Comparison of ENCODE assay signal across 28 cellular contexts in genomic region chr22:50701428-50702154, GRCh38. TPM values are rescaled to one million over a fixed set of nuclear protein-coding genes. Genes with fewer than 3 reads are reported as not detected.
DNase-seq lines count a peak whose midpoint lies in the region; ATAC-seq and TF ChIP-seq lines count a peak whose summit lies in the region.
"Had no signal": no experiment of that assay in that cellular context is flagged by ENCODE, and none has a peak within 500 bp of the region (broad histone marks: within the 10 kb centered on the region; RNA-seq: fewer than 3 reads in every experiment).

No MANE protein-coding gene starts in this region.

- no peak for TF ChIP-seq POLR2A in heart left ventricle (IDR thresholded peaks at IDR 0.05)

- intact Hi-C loops in heart left ventricle (cut with DNase I), result loop anchor here in 2 of 10 donors (5.0 kb wide), 1 partner anchor 74 kb away; the partner anchor contains the start of gene ARSA (in 2 of the 2)
- intact Hi-C loops in Right ventricle myocardium superior (cut with DNase I), result no loop called here
- intact Hi-C loops in lower lobe of right lung (cut with DNase I), result no loop called here

- no peak overlapping the region for H3K4me3 ChIP-seq in heart left ventricle
- H3K4me3 ChIP-seq in lower lobe of right lung, result no peak overlapping the region
- H3K4me3 ChIP-seq: thoracic aorta had no signal

- peaks cover 2% of the 10 kb centered on the region for H3K36me3 Mint-ChIP-seq in chondrocyte (ENCODE audit: low read depth)
- H3K36me3 Mint-ChIP-seq: activated naive CD8-positive, alpha-beta T cell had no signal

- no peak for TF ChIP-seq CTCF in heart left ventricle (IDR thresholded peaks at IDR 0.05)
- no peak for TF ChIP-seq CTCF in chondrocyte (IDR thresholded peaks at IDR 0.05)
- no peak for TF ChIP-seq CTCF in lower lobe of right lung (IDR thresholded peaks at IDR 0.05)

- no peak overlapping the region for H3K27ac Mint-ChIP-seq in chondrocyte (ENCODE audit: unreplicated experiment)
- H3K27ac Mint-ChIP-seq: activated naive CD8-positive, alpha-beta T cell; activated T-helper 1 cell treated with anti-CD3 and anti-CD28 coated beads, Interleukin-12 subunit alpha, Interleukin-12 subunit beta, Interleukin-2, Interleukin-4 antibody, amounts not matched to agents 30 ng/mL and 10 ng/mL and 1 ng/mL, durations not matched to agents 14 hours and 24 hours and 36 hours; H9; progenitor cell of endocrine pancreas had no signal

- H3K9me3 ChIP-seq in heart left ventricle (no peaks in the 10 kb centered on the region), lower lobe of right lung (no peaks in the 10 kb centered on the region)
- H3K9me3 ChIP-seq: Caco-2, thoracic aorta had no signal

- H3K4me1 Mint-ChIP-seq in chondrocyte (ENCODE audit: low read depth), result peaks cover 8% of the 10 kb centered on the region

- peaks cover 0 to 51% (median 31%) of the 10 kb centered on the region in 9 donors for H3K36me3 ChIP-seq in heart left ventricle
- peaks cover 14% of the 10 kb centered on the region for H3K36me3 ChIP-seq in lower lobe of right lung
- H3K36me3 ChIP-seq: thoracic aorta had no signal

- no peaks in the 10 kb centered on the region for H3K9me3 Mint-ChIP-seq in chondrocyte (ENCODE audit: low read depth)
- H3K9me3 Mint-ChIP-seq: activated T-helper 1 cell treated with anti-CD3 and anti-CD28 coated beads, Interleukin-12 subunit alpha, Interleukin-12 subunit beta, Interleukin-2, Interleukin-4 antibody, amounts not matched to agents 30 ng/mL and 10 ng/mL and 1 ng/mL, durations not matched to agents 14 hours and 24 hours and 36 hours; H9 had no signal

- DNase-seq in heart left ventricle (peak in 3 of 5 donors; percentile 10 to 42 (median 18)), Right ventricle myocardium superior (no peak), chondrocyte (ENCODE audit: low spot score) (peak; percentile 42), lower lobe of right lung (peak; percentile 11), AG08396 (ENCODE audit: low spot score) (no peak)
- no peak for DNase-seq in activated CD4-positive, alpha-beta T cell treated with anti-CD3 and anti-CD28 coated beads, Interleukin-2, amount 50 U/mL, for 4 hours
- DNase-seq in stimulated activated CD4-positive, alpha-beta T cell treated with anti-CD3 and anti-CD28 coated beads, Interleukin-1b, Interleukin-23, amount 100 ng/mL, for 48 hours, result no peak
- DNase-seq: activated CD8-positive, alpha-beta memory T cell treated with anti-CD3 and anti-CD28 coated beads, Interleukin-2, amount 50 U/mL, for 4 hours; Caco-2; central memory CD4-positive, alpha-beta T cell; dermis blood vessel endothelial cell; DMS79; H9; NCI-H1105; NCI-H187 treated with DMSO at 0.1 percent for 48 hours; NCI-H2171 treated with DMSO at 0.1 percent for 48 hours; NCI-H510A treated with DMSO at 0.1 percent for 48 hours; OCI-M1; SHP77 treated with DMSO at 0.1 percent for 48 hours; stimulated activated naive CD4-positive, alpha-beta T cell treated with Interleukin-2 at 50 U/mL for 16 hours had no signal

- WGBS in heart left ventricle, 4 donors, result 67 to 86% (median 78%) methylated on average over 11 of the region's 11 CpGs

- H3K27ac ChIP-seq in heart left ventricle (no peak overlapping the region), lower lobe of right lung (no peak overlapping the region)
- H3K27ac ChIP-seq: thoracic aorta had no signal

- no peak for ATAC-seq in heart left ventricle
- ATAC-seq in Right ventricle myocardium superior (ENCODE audit: poor library complexity), result no peak
- no peak for ATAC-seq in lower lobe of right lung
- no peak for ATAC-seq in GM21576 (IDR thresholded peaks at IDR 0.05; ENCODE audit: unreplicated experiment)

- no peak overlapping the region for H3K4me3 Mint-ChIP-seq in chondrocyte (ENCODE audit: unreplicated experiment)
- H3K4me3 Mint-ChIP-seq: activated naive CD8-positive, alpha-beta T cell; activated T-helper 1 cell treated with anti-CD3 and anti-CD28 coated beads, Interleukin-12 subunit alpha, Interleukin-12 subunit beta, Interleukin-2, Interleukin-4 antibody, amounts not matched to agents 30 ng/mL and 10 ng/mL and 1 ng/mL, durations not matched to agents 14 hours and 24 hours and 36 hours; H9 had no signal

- H3K27me3 Mint-ChIP-seq in chondrocyte (ENCODE audit: low read depth), result no peaks in the 10 kb centered on the region
- H3K27me3 Mint-ChIP-seq: activated naive CD8-positive, alpha-beta T cell had no signal

- peaks cover 2 to 61% (median 26%) of the 10 kb centered on the region in 12 donors for H3K4me1 ChIP-seq in heart left ventricle
- peaks cover 32% of the 10 kb centered on the region for H3K4me1 ChIP-seq in lower lobe of right lung

- H3K27me3 ChIP-seq in heart left ventricle (no peaks in the 10 kb centered on the region), lower lobe of right lung (ENCODE audit: low read depth) (no peaks in the 10 kb centered on the region)

RNA-seq across cellular contexts. Expression of gene SHANK3, which starts 29.0 kb away (rescaled TPM):
- total RNA-seq in heart left ventricle, result 10 to 100 TPM; 11.3 to 36.0 (median 21.9) TPM
- polyA plus RNA-seq in heart left ventricle, result 10 to 100 TPM; 14.9 to 23.2 TPM
- 19.3 TPM for total RNA-seq in Right ventricle myocardium superior
- 3.9 to 7.5 TPM (median 7.0 TPM) in 3 replicates for total RNA-seq in chondrocyte
- 50.6 TPM for total RNA-seq in lower lobe of right lung

RNA-seq across cellular contexts. Expression of gene ACR, which starts 36.4 kb away (rescaled TPM):
- total RNA-seq in heart left ventricle (1 to 10 TPM in 2 of 9 donors, under 1 TPM in 5, not detected in 2; 0.35 to 1.2 (median 0.50) TPM), Right ventricle myocardium superior (0.43 TPM), chondrocyte (0.45 to 0.74 TPM (median 0.63 TPM) in 3 replicates), lower lobe of right lung (0.62 TPM)
- polyA plus RNA-seq in heart left ventricle, result under 1 TPM; 0.12 to 0.53 TPM
- total RNA-seq: activated T-helper 1 cell treated with anti-CD3 and anti-CD28 coated beads, Interleukin-12 subunit alpha, Interleukin-12 subunit beta, Interleukin-2, Interleukin-4 antibody, amounts not matched to agents 30 ng/mL and 10 ng/mL and 1 ng/mL, durations not matched to agents 14 hours and 24 hours and 36 hours; astrocyte; Caco-2; kidney epithelial cell; M059J; progenitor cell of endocrine pancreas; thoracic aorta had no signal

Comparison
In these comparisons a context has a peak if more than half of its experiments do, and no peak if none do; other contexts are left out.
1. DNase-seq: peak in heart left ventricle (3 of 5), chondrocyte (single experiment) and lower lobe of right lung (single experiment); none in Right ventricle myocardium superior (single experiment), activated CD4-positive, alpha-beta T cell treated with anti-CD3 and anti-CD28 coated beads, Interleukin-2, amount 50 U/mL, for 4 hours (0 of 2), stimulated activated CD4-positive, alpha-beta T cell treated with anti-CD3 and anti-CD28 coated beads, Interleukin-1b, Interleukin-23, amount 100 ng/mL, for 48 hours (single experiment) and AG08396 (single experiment).